In genomic region chr20:58407201-58407873, GRCh38 we compare ENCODE assay signal across 11 cellular contexts. TPM values are rescaled to one million over a fixed set of nuclear protein-coding genes. Genes with fewer than 3 reads are reported as not detected.
DNase-seq lines count a peak whose midpoint lies in the region; ATAC-seq lines count a peak whose summit lies in the region.
"Had no signal": no experiment of that assay in that cellular context is flagged by ENCODE, and none has a peak within 500 bp of the region (broad histone marks: within the 10 kb centered on the region; RNA-seq: fewer than 3 reads in every experiment).

No MANE protein-coding gene starts in this region.

- peaks cover 0 to 1% (median 0%) of the 10 kb centered on the region in 7 donors for H3K9me3 Mint-ChIP-seq in CD4-positive, CD25-positive, alpha-beta regulatory T cell
- H3K9me3 Mint-ChIP-seq in activated naive CD4-positive, alpha-beta T cell treated with anti-CD3 and anti-CD28 coated beads, Interleukin-2, amount 50 U/mL, for 72 hours, result no peaks in the 10 kb centered on the region
- no peaks in the 10 kb centered on the region for H3K9me3 Mint-ChIP-seq in immature natural killer cell
- H3K9me3 Mint-ChIP-seq: activated T-cell treated with anti-CD3 and anti-CD28 coated beads, Interleukin-2, amount 50 U/mL, for 4 hours had no signal

- DNase-seq in CD4-positive, CD25-positive, alpha-beta regulatory T cell, result no peak
- DNase-seq in KBM-7 (peak; percentile 31), immature natural killer cell (no peak), NCI-H1048 (lab: John Stamatoyannopoulos, UW) (no peak), ureter (ENCODE audit: low spot score) (no peak)
- DNase-seq in activated naive CD4-positive, alpha-beta T cell treated with anti-CD3 and anti-CD28 coated beads, Interleukin-2, amount 50 U/mL, for 72 hours (ENCODE audit: low spot score in 2 of 2), result no peak
- DNase-seq: activated T-cell treated with anti-CD3 and anti-CD28 coated beads, Interleukin-2, amount 50 U/mL, for 4 hours; DMS153; NCI-H1436 treated with DMSO at 0.1 percent for 48 hours had no signal

- in situ Hi-C loops in KBM-7 (cut with MboI; ENCODE audit: low pct_unique_long_range_greater_than_20kb, low sequenced_read_pairs), result no loop called here

- peaks cover 28% of the 10 kb centered on the region for H3K4me1 ChIP-seq in CD4-positive, CD25-positive, alpha-beta regulatory T cell (ENCODE audit: control insufficient read depth, insufficient read depth, low read length, poor library complexity, severe bottlenecking)

- H3K4me1 Mint-ChIP-seq in CD4-positive, CD25-positive, alpha-beta regulatory T cell, result peaks cover 27 to 40% (median 39%) of the 10 kb centered on the region in 4 donors
- peaks cover 5 to 38% of the 10 kb centered on the region in 2 donors for H3K4me1 Mint-ChIP-seq in immature natural killer cell

- H3K9me3 ChIP-seq in CD4-positive, CD25-positive, alpha-beta regulatory T cell (ENCODE audit: control insufficient read depth in 2 of 2, low read length in 2 of 2), result no peaks in the 10 kb centered on the region

- no peaks in the 10 kb centered on the region for H3K36me3 ChIP-seq in CD4-positive, CD25-positive, alpha-beta regulatory T cell (ENCODE audit: control insufficient read depth, insufficient read depth, low read length)

- no peaks in the 10 kb centered on the region for H3K27me3 Mint-ChIP-seq in CD4-positive, CD25-positive, alpha-beta regulatory T cell
- H3K27me3 Mint-ChIP-seq in immature natural killer cell (ENCODE audit: low read depth in 3 of 3), result no peaks in the 10 kb centered on the region

- no peak for ATAC-seq in CD4-positive, CD25-positive, alpha-beta regulatory T cell (ENCODE audit: low read depth in 2 of 2)
- peak in 1 of 2 donors; percentile 9 for ATAC-seq in activated naive CD4-positive, alpha-beta T cell treated with anti-CD3 and anti-CD28 coated beads, Interleukin-2, amount 50 U/mL, for 72 hours
- ATAC-seq in GM21360 (IDR thresholded peaks at IDR 0.05; ENCODE audit: unreplicated experiment), result no peak
- ATAC-seq in HG02870 (IDR thresholded peaks at IDR 0.05; ENCODE audit: unreplicated experiment), result no peak

- H3K36me3 Mint-ChIP-seq in CD4-positive, CD25-positive, alpha-beta regulatory T cell, result no peaks in the 10 kb centered on the region
- H3K36me3 Mint-ChIP-seq in activated naive CD4-positive, alpha-beta T cell treated with anti-CD3 and anti-CD28 coated beads, Interleukin-2, amount 50 U/mL, for 72 hours, result peaks cover 0 to 6% of the 10 kb centered on the region in 2 donors
- no peaks in the 10 kb centered on the region for H3K36me3 Mint-ChIP-seq in immature natural killer cell

- H3K27ac ChIP-seq in CD4-positive, CD25-positive, alpha-beta regulatory T cell (ENCODE audit: insufficient read depth, low read length, poor library complexity, severe bottlenecking), result peak overlapping the region; percentile 47

- H3K27ac Mint-ChIP-seq in CD4-positive, CD25-positive, alpha-beta regulatory T cell, result peak overlapping the region; percentile 38 to 74 (median 50)
- H3K27ac Mint-ChIP-seq in activated naive CD4-positive, alpha-beta T cell treated with anti-CD3 and anti-CD28 coated beads, Interleukin-2, amount 50 U/mL, for 72 hours, result peak overlapping the region; percentile 67 to 89
- H3K27ac Mint-ChIP-seq in immature natural killer cell, result peak overlapping the region; percentile 45 to 86 (median 66)

- peak overlapping the region in 3 of 4 donors; percentile 2 to 17 (median 13) for H3K4me3 Mint-ChIP-seq in CD4-positive, CD25-positive, alpha-beta regulatory T cell
- peak overlapping the region in 1 of 5 donors; percentile 38 for H3K4me3 Mint-ChIP-seq in immature natural killer cell

- H3K4me3 ChIP-seq in CD4-positive, CD25-positive, alpha-beta regulatory T cell (ENCODE audit: low read depth, low read length), result peak overlapping the region; percentile 14

- no peaks in the 10 kb centered on the region for H3K27me3 ChIP-seq in CD4-positive, CD25-positive, alpha-beta regulatory T cell (ENCODE audit: control insufficient read depth, insufficient read depth, low read length)

RNA-seq across cellular contexts. Expression of gene VAPB, which starts 18.3 kb away (rescaled TPM):
- total RNA-seq in CD4-positive, CD25-positive, alpha-beta regulatory T cell, result 25.7 TPM
- polyA plus RNA-seq in CD4-positive, CD25-positive, alpha-beta regulatory T cell, result 10 to 100 TPM; 18.9 to 25.2 (median 21.0) TPM
- total RNA-seq in activated naive CD4-positive, alpha-beta T cell treated with anti-CD3 and anti-CD28 coated beads, Interleukin-2, amount 50 U/mL, for 72 hours, result 10 to 100 TPM; 28.0 to 43.5 TPM
- 10 to 100 TPM in 2 of 3 donors, 1 to 10 TPM in 1; 9.2 to 26.1 (median 22.8) TPM for polyA plus RNA-seq in immature natural killer cell
- 66.1 TPM for total RNA-seq in ureter
